8 cellular contexts compared by ENCODE assay signal in genomic region chr22:27918351-27919221, GRCh38. TPM values are rescaled to one million over a fixed set of nuclear protein-coding genes. Genes with fewer than 3 reads are reported as not detected.
DNase-seq lines count a peak whose midpoint lies in the region; ATAC-seq and TF ChIP-seq lines count a peak whose summit lies in the region.

No MANE protein-coding gene starts in this region.

- H3K27me3 ChIP-seq in cardiac muscle cell (no peaks in the 10 kb centered on the region), tibial nerve (no peaks in the 10 kb centered on the region)

- peak; percentile 35 for ATAC-seq in HG03196 (IDR thresholded peaks at IDR 0.05; ENCODE audit: unreplicated experiment)

- intact Hi-C loops in posterior cingulate gyrus (cut with DNase I): loop anchor here (2.0 kb wide), 1 partner anchor 38 kb away; no protein-coding TSS in a partner anchor

- H3K9me3 ChIP-seq in cardiac muscle cell (ENCODE audit: low read depth) (no peaks in the 10 kb centered on the region), tibial nerve (no peaks in the 10 kb centered on the region)

- H3K36me3 ChIP-seq in cardiac muscle cell: peaks cover 3% of the 10 kb centered on the region
- no peaks in the 10 kb centered on the region for H3K36me3 ChIP-seq in tibial nerve

- H3K4me3 ChIP-seq in cardiac muscle cell (peak overlapping the region; percentile 83), tibial nerve (peak overlapping the region; percentile 78 to 99 (median 92))

- H3K36me3 Mint-ChIP-seq in activated naive CD8-positive, alpha-beta T cell: peaks cover 9% of the 10 kb centered on the region

- H3K4me1 ChIP-seq in cardiac muscle cell (ENCODE audit: low read depth): peaks cover 50% of the 10 kb centered on the region
- peaks cover 0 to 67% (median 30%) of the 10 kb centered on the region in 4 donors for H3K4me1 ChIP-seq in tibial nerve

- H3K27me3 Mint-ChIP-seq in activated naive CD8-positive, alpha-beta T cell: no peaks in the 10 kb centered on the region

- H3K4me1 Mint-ChIP-seq in activated naive CD8-positive, alpha-beta T cell (ENCODE audit: low read depth): peaks cover 68% of the 10 kb centered on the region

- DNase-seq in NCI-H1417 (lab: John Stamatoyannopoulos, UW) (peak in 2 of 3 experiments; percentile 43 to 64), NCI-H1417 treated with DMSO at 0.1 percent for 48 hours (lab: John Stamatoyannopoulos, UW) (no peak), SK-N-DZ (ENCODE audit: low spot score) (peak; percentile 59), cardiac muscle cell (ENCODE audit: low read depth in 1 of 2, low spot score in 1 of 2) (peak; percentile 59 to 75), posterior cingulate gyrus (peak; percentile 15 to 91 (median 26)), tibial nerve (ENCODE audit: low spot score in 2 of 2) (peak; percentile 15 to 43)

- TF ChIP-seq CTCF in cardiac muscle cell (IDR thresholded peaks at IDR 0.05; ENCODE audit: low read depth, low read length) (no peak), tibial nerve (IDR thresholded peaks at IDR 0.05) (no peak)

- H3K27ac Mint-ChIP-seq in activated naive CD8-positive, alpha-beta T cell: peak overlapping the region; percentile 99

- TF ChIP-seq POLR2A in tibial nerve (IDR thresholded peaks at IDR 0.05): no peak

- H3K27ac ChIP-seq in cardiac muscle cell (peak overlapping the region; percentile 94), tibial nerve (peak overlapping the region; percentile 81 to 99 (median 94))

- H3K4me3 Mint-ChIP-seq in activated naive CD8-positive, alpha-beta T cell: peak overlapping the region; percentile 99

- no peak for TF ChIP-seq EP300 in tibial nerve (IDR thresholded peaks at IDR 0.05)

- 0 to 1% methylated on average over 41 to 54 of the region's 60 CpGs for WGBS in tibial nerve, 2 donors

- H3K9me3 Mint-ChIP-seq in activated naive CD8-positive, alpha-beta T cell (ENCODE audit: low read depth): no peaks in the 10 kb centered on the region

RNA-seq across cellular contexts. Expression of gene PITPNB, which starts 0.5 kb away (rescaled TPM):
- 38.0 and 39.1 TPM in 2 replicates for polyA plus RNA-seq in SK-N-DZ (2014; cell fraction: cytosol; rRNA removed)
- 46.3 and 72.6 TPM in 2 replicates for polyA plus RNA-seq in SK-N-DZ (2014; cell fraction: nucleus; rRNA removed)
- 50.1 and 73.2 TPM in 2 replicates for total RNA-seq in cardiac muscle cell
- polyA plus RNA-seq in cardiac muscle cell: 131 and 194 TPM in 2 replicates
- 10 to 100 TPM; 37.5 to 53.7 (median 40.2) TPM for total RNA-seq in tibial nerve
